Comparison of ENCODE assay signal across 8 cellular contexts in genomic region chr18:49898421-49898820, GRCh38.
DNase-seq lines count a peak whose midpoint lies in the region; ATAC-seq and TF ChIP-seq lines count a peak whose summit lies in the region.

No MANE protein-coding gene starts in this region.

- ATAC-seq in naive thymus-derived CD4-positive, alpha-beta T cell, result peak; percentile 68
- ATAC-seq in HG03159 (IDR thresholded peaks at IDR 0.05; ENCODE audit: unreplicated experiment), result no peak
- no peak for ATAC-seq in GM21619 (IDR thresholded peaks at IDR 0.05; ENCODE audit: unreplicated experiment)

- WGBS in thyroid gland, 2 donors, result 52 to 56% methylated on average over 7 of the region's 7 CpGs

- H3K27me3 ChIP-seq in HL-60 (ENCODE audit: insufficient read depth, poor library complexity, severe bottlenecking), result peaks cover 3% of the 10 kb centered on the region
- no peaks in the 10 kb centered on the region for H3K27me3 ChIP-seq in naive thymus-derived CD4-positive, alpha-beta T cell (ENCODE audit: control insufficient read depth in 2 of 2, insufficient read depth in 2 of 2, low read length in 2 of 2)
- no peaks in the 10 kb centered on the region for H3K27me3 ChIP-seq in thyroid gland

- no peak overlapping the region for H3K27ac Mint-ChIP-seq in naive thymus-derived CD4-positive, alpha-beta T cell

- H3K4me1 Mint-ChIP-seq in naive thymus-derived CD4-positive, alpha-beta T cell, result no peaks in the 10 kb centered on the region

- H3K4me1 ChIP-seq in naive thymus-derived CD4-positive, alpha-beta T cell (ENCODE audit: control insufficient read depth in 2 of 2, insufficient read depth in 2 of 2, low read length in 2 of 2), result no peaks in the 10 kb centered on the region
- H3K4me1 ChIP-seq in thyroid gland, result peaks cover 23 to 26% of the 10 kb centered on the region in 2 donors

- peaks cover 0 to 18% (median 4%) of the 10 kb centered on the region in 5 donors for H3K27me3 Mint-ChIP-seq in naive thymus-derived CD4-positive, alpha-beta T cell

- intact Hi-C loops in naive thymus-derived CD4-positive, alpha-beta T cell (cut with micrococcal nuclease), result no loop called here
- intact Hi-C loops in thyroid gland (cut with DNase I), result no loop called here

- H3K36me3 Mint-ChIP-seq in naive thymus-derived CD4-positive, alpha-beta T cell, result no peaks in the 10 kb centered on the region

- peaks cover 0 to 3% (median 0%) of the 10 kb centered on the region in 11 donors for H3K9me3 Mint-ChIP-seq in naive thymus-derived CD4-positive, alpha-beta T cell

- H3K36me3 ChIP-seq in naive thymus-derived CD4-positive, alpha-beta T cell (ENCODE audit: control insufficient read depth in 2 of 3, insufficient read depth in 3 of 3, low read length in 3 of 3), result no peaks in the 10 kb centered on the region
- H3K36me3 ChIP-seq in thyroid gland, result peaks cover 0 to 10% of the 10 kb centered on the region in 2 donors

- CTCF ChIA-PET in naive thymus-derived CD4-positive, alpha-beta T cell (lab: Charles Lee), result no interaction called here

- no peak for TF ChIP-seq POLR2A in thyroid gland (IDR thresholded peaks at IDR 0.05)

- DNase-seq in AG08395 (ENCODE audit: low spot score), result peak; percentile 52
- peak; percentile 18 to 64 for DNase-seq in HL-60 (ENCODE audit: low read depth in 1 of 2, low spot score in 1 of 2)
- DNase-seq in activated CD4-positive, alpha-beta T cell treated with anti-CD3 and anti-CD28 coated beads for 24 hours (ENCODE audit: low read depth in 2 of 2), result peak; percentile 28 to 36
- DNase-seq in dedifferentiated amniotic fluid mesenchymal stem cell (ENCODE audit: extremely low spot score), result peak; percentile 66
- DNase-seq in naive thymus-derived CD4-positive, alpha-beta T cell, result peak; percentile 18 to 69 (median 56)
- peak; percentile 45 to 80 for DNase-seq in thyroid gland

- TF ChIP-seq CTCF in HL-60 (IDR thresholded peaks at IDR 0.05; ENCODE audit: insufficient read depth, low read length) (no peak), thyroid gland (IDR thresholded peaks at IDR 0.05) (no peak)

- no peaks in the 10 kb centered on the region for H3K9me3 ChIP-seq in naive thymus-derived CD4-positive, alpha-beta T cell (ENCODE audit: control insufficient read depth in 2 of 3, low read length in 3 of 3)
- no peaks in the 10 kb centered on the region for H3K9me3 ChIP-seq in thyroid gland

- H3K4me3 Mint-ChIP-seq in naive thymus-derived CD4-positive, alpha-beta T cell, result no peak overlapping the region

- no peak overlapping the region for H3K27ac ChIP-seq in HL-60 (replicated peaks)
- H3K27ac ChIP-seq in naive thymus-derived CD4-positive, alpha-beta T cell (ENCODE audit: low read depth, low read length), result no peak overlapping the region
- no peak overlapping the region for H3K27ac ChIP-seq in thyroid gland

- no peak overlapping the region for H3K4me3 ChIP-seq in HL-60 (replicated peaks; ENCODE audit: insufficient read depth, low read length)
- no peak overlapping the region for H3K4me3 ChIP-seq in naive thymus-derived CD4-positive, alpha-beta T cell (ENCODE audit: low read length)
- H3K4me3 ChIP-seq in thyroid gland (replicated peaks in 1 of 3), result no peak overlapping the region

- POLR2A ChIA-PET in naive thymus-derived CD4-positive, alpha-beta T cell (lab: Charles Lee), result no interaction called here
